12 cellular contexts compared by ENCODE assay signal in the genomic region with DNA sequence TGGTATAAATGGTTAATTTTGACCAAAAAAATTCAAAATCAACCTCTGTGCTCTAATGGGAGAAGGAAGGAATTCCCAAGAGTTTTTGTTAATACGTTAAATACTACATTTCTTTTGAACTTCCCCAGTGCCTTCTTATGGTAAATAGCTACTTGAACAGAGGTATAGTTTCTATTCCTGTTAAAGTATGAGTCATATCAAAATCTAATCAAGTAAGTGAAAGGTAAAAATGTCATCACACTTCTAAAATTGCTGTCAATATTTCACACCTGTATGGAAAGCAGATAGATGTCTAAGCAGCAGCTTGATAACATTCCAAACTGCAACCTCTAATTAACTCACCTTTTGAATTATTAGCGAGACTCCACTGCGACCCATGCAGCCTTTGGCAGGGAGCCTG.
A peak's percentile ranks its signal among the peaks of the same experiment; 100 is the strongest.
DNase-seq lines count a peak whose midpoint lies in the region; ATAC-seq and TF ChIP-seq lines count a peak whose summit lies in the region.
"Had no signal": no experiment of that assay in that cellular context is flagged by ENCODE, and none has a peak within 500 bp of the region (broad histone marks: within the 10 kb centered on the region; RNA-seq: fewer than 3 reads in every experiment).

No MANE protein-coding gene starts in this region.

- 90 to 97% methylated on average over 3 of the region's 3 CpGs for WGBS in aorta, 2 donors

- peak; percentile 21 for DNase-seq in NCI-H146 treated with DMSO at 0.1 percent for 48 hours (lab: John Stamatoyannopoulos, UW; ENCODE audit: unreplicated experiment)
- DNase-seq in aorta = no peak
- DNase-seq in CD14-positive monocyte (ENCODE audit: low spot score) = no peak
- no peak for DNase-seq in activated T-cell treated with anti-CD3 and anti-CD28 coated beads, Interleukin-2, amount 50 U/mL, for 48 hours
- DNase-seq: GOT3, NCI-H1694 had no signal

- no peak overlapping the region for H3K27ac ChIP-seq in aorta (ENCODE audit: low read depth in 1 of 2, low read length in 2 of 2)
- H3K27ac ChIP-seq: neural progenitor cell had no signal

- H3K4me3 Mint-ChIP-seq in CD14-positive monocyte = no peak overlapping the region
- H3K4me3 Mint-ChIP-seq: neural progenitor cell had no signal

- H3K36me3 Mint-ChIP-seq in CD14-positive monocyte = no peaks in the 10 kb centered on the region
- H3K36me3 Mint-ChIP-seq: neural progenitor cell had no signal

- TF ChIP-seq CTCF in CD14-positive monocyte (IDR thresholded peaks at IDR 0.05) = no peak

- H3K9me3 Mint-ChIP-seq in CD14-positive monocyte = peaks cover 3 to 11% (median 5%) of the 10 kb centered on the region in 7 donors
- H3K9me3 Mint-ChIP-seq: neural progenitor cell had no signal

- no peaks in the 10 kb centered on the region for H3K4me1 ChIP-seq in aorta (ENCODE audit: control insufficient read depth in 1 of 2, insufficient read depth in 2 of 2, low read length in 2 of 2)
- H3K4me1 ChIP-seq: neural progenitor cell had no signal

- no peak overlapping the region for H3K27ac Mint-ChIP-seq in CD14-positive monocyte
- H3K27ac Mint-ChIP-seq: neural progenitor cell had no signal

- H3K4me3 ChIP-seq in aorta (ENCODE audit: low read length in 2 of 2) = no peak overlapping the region
- H3K4me3 ChIP-seq: neural progenitor cell had no signal

- H3K9me3 ChIP-seq in aorta (ENCODE audit: control insufficient read depth, low read length) = no peaks in the 10 kb centered on the region

- intact Hi-C loops in aorta (cut with DNase I) (no loop called here), CD14-positive monocyte (cut with micrococcal nuclease) (no loop called here)

- no peaks in the 10 kb centered on the region for H3K4me1 Mint-ChIP-seq in CD14-positive monocyte

- ATAC-seq in GM18517 (IDR thresholded peaks at IDR 0.05; ENCODE audit: unreplicated experiment) (peak; percentile 96), GM21381 (IDR thresholded peaks at IDR 0.05; ENCODE audit: unreplicated experiment) (peak; percentile 90), HG03039 (IDR thresholded peaks at IDR 0.05; ENCODE audit: unreplicated experiment) (peak; percentile 71), aorta (ENCODE audit: low FRiP score) (no peak)
- ATAC-seq in activated CD4-positive, CD25-positive, alpha-beta regulatory T cell treated with anti-CD3 and anti-CD28 coated beads, Interleukin-2, amount 50 U/mL, for 24 hours = no peak
- ATAC-seq: left lobe of liver had no signal

- no peaks in the 10 kb centered on the region for H3K27me3 ChIP-seq in aorta (ENCODE audit: control insufficient read depth in 1 of 2, insufficient read depth in 2 of 2, low read length in 1 of 2)
- H3K27me3 ChIP-seq: neural progenitor cell had no signal

- no peaks in the 10 kb centered on the region for H3K36me3 ChIP-seq in aorta (ENCODE audit: control insufficient read depth in 1 of 2, insufficient read depth in 2 of 2, low read length in 1 of 2)
- H3K36me3 ChIP-seq: neural progenitor cell had no signal

- peaks cover 0 to 4% (median 0%) of the 10 kb centered on the region in 3 donors for H3K27me3 Mint-ChIP-seq in CD14-positive monocyte (ENCODE audit: low read depth in 3 of 3)

Comparison
In these comparisons a context has a peak if more than half of its experiments do, and no peak if none do; other contexts are left out.
1. ATAC-seq: peak in GM18517 (single experiment), GM21381 (single experiment) and HG03039 (single experiment); none in aorta (single experiment) and activated CD4-positive, CD25-positive, alpha-beta regulatory T cell treated with anti-CD3 and anti-CD28 coated beads, Interleukin-2, amount 50 U/mL, for 24 hours (0 of 2).